In the genomic region with DNA sequence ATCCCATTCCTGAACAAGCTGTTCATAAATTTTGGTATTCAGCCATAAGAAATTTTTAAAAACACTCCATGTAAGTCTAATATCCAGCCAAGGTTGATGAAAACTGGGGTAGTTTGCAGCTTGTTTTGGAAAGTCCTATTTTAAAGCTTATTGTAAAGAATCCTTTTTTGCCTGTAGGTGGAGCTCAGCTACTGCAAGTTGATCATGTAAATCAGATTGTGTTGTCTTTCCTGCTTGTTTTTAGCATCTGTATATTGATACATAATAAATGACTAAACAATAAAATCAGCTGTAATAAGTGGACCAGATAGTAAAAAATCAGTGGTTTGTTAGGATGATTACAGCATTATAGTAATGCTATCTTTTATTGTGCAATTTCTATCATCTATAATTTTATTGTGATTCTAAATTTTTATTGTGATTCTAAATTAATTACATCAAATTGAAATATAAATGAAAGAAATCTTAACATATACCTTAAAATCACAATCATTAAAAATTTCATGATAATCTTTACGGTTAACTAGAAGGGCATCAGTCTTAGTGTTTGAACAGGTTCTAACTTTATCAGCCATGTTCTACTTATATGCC, we compare ENCODE assay signal across 8 cellular contexts. TPM values are rescaled to one million over a fixed set of nuclear protein-coding genes. Genes with fewer than 3 reads are reported as not detected.
A peak's percentile ranks its signal among the peaks of the same experiment; 100 is the strongest.
DNase-seq lines count a peak whose midpoint lies in the region; ATAC-seq and TF ChIP-seq lines count a peak whose summit lies in the region.

No MANE protein-coding gene starts in this region.

- intact Hi-C loops in esophagus muscularis mucosa (cut with DNase I) = loop anchor here (5.0 to 10.0 kb wide), 2 partner anchors 294 to 671 kb away; partner anchors contain the start of gene ADAMTS6

- TF ChIP-seq EP300 in esophagus muscularis mucosa (IDR thresholded peaks at IDR 0.05) = no peak
- TF ChIP-seq EP300 in neural cell (conservative IDR thresholded peaks at IDR 0.05; ENCODE audit: poor library complexity, severe bottlenecking) = no peak

- peak; percentile 73 for DNase-seq in Ammon's horn (ENCODE audit: low spot score)
- peak; percentile 9 for DNase-seq in GM13977 (ENCODE audit: low spot score)
- DNase-seq in KBM-7 = peak; percentile 59
- DNase-seq in SIG-M5 treated with dmso at 0.1 percent for 504 hours (lab: John Stamatoyannopoulos, UW; ENCODE audit: unreplicated experiment) = peak; percentile 71
- no peak for DNase-seq in esophagus muscularis mucosa (ENCODE audit: extremely low spot score)
- DNase-seq in activated CD8-positive, alpha-beta memory T cell treated with anti-CD3 and anti-CD28 coated beads, Interleukin-2, amount 50 U/mL, for 4 hours = no peak

- no peaks in the 10 kb centered on the region for H3F3A ChIP-seq in neural cell (ENCODE audit: insufficient read depth, low read length, poor library complexity, severe bottlenecking)

- H3K79me2 ChIP-seq in neural cell (replicated peaks; ENCODE audit: insufficient read depth, low read length) = peaks cover 4% of the 10 kb centered on the region

- no peak overlapping the region for H3K27ac ChIP-seq in esophagus muscularis mucosa (replicated peaks in 1 of 4)
- no peak overlapping the region for H3K27ac ChIP-seq in neural cell (ENCODE audit: low read length)

- in situ Hi-C loops in GM13977 (cut with MboI; ENCODE audit: low pct_unique_long_range_greater_than_20kb, low sequenced_read_pairs, unreplicated experiment) = no loop called here
- in situ Hi-C loops in KBM-7 (cut with MboI; ENCODE audit: low pct_unique_long_range_greater_than_20kb, low sequenced_read_pairs) = loop anchor here (25.0 kb wide), 1 partner anchor 676 kb away; the partner anchor contains the start of gene ADAMTS6

- H3K4me3 ChIP-seq in esophagus muscularis mucosa = no peak overlapping the region
- no peak overlapping the region for H3K4me3 ChIP-seq in neural cell (ENCODE audit: low read length)

- ATAC-seq in GM19463 (IDR thresholded peaks at IDR 0.05; ENCODE audit: unreplicated experiment) = no peak

- TF ChIP-seq CTCF in GM13977 (IDR thresholded peaks at IDR 0.05; ENCODE audit: extremely low read depth, insufficient read depth, missing control alignments) = peak; percentile 60
- peak; percentile 57 to 68 (median 65) for TF ChIP-seq CTCF in esophagus muscularis mucosa (IDR thresholded peaks at IDR 0.05)
- peak; percentile 83 for TF ChIP-seq CTCF in neural cell (IDR thresholded peaks at IDR 0.05; ENCODE audit: poor library complexity, severe bottlenecking)

- WGBS in esophagus muscularis mucosa = 92% methylated on average over 1 of the region's 1 CpG

- H3K36me3 ChIP-seq in esophagus muscularis mucosa (peaks cover 0 to 10% (median 6%) of the 10 kb centered on the region in 4 donors), neural cell (ENCODE audit: insufficient read depth, low read length) (no peaks in the 10 kb centered on the region)

- H3K9me2 ChIP-seq in neural cell (ENCODE audit: insufficient read depth, low read length) = no peaks in the 10 kb centered on the region

- TF ChIP-seq RAD21 in neural cell (conservative IDR thresholded peaks at IDR 0.05) = peak; percentile 85

- H3K9me3 ChIP-seq in esophagus muscularis mucosa (no peaks in the 10 kb centered on the region), neural cell (ENCODE audit: low read length) (no peaks in the 10 kb centered on the region)

- no peak overlapping the region for H3K9ac ChIP-seq in neural cell (ENCODE audit: low read length)

- H3K4me1 ChIP-seq in esophagus muscularis mucosa = peaks cover 4 to 12% (median 9%) of the 10 kb centered on the region in 4 donors

- H2AFZ ChIP-seq in neural cell (ENCODE audit: low read depth, low read length) = no peak overlapping the region

- H3K27me3 ChIP-seq in esophagus muscularis mucosa (no peaks in the 10 kb centered on the region), neural cell (ENCODE audit: insufficient read depth, low read depth, low read length) (no peaks in the 10 kb centered on the region)

- no peaks in the 10 kb centered on the region for H4K20me1 ChIP-seq in neural cell (ENCODE audit: insufficient read depth)

- H3K4me2 ChIP-seq in neural cell (ENCODE audit: low read length) = no peak overlapping the region

- no peak for TF ChIP-seq POLR2A in esophagus muscularis mucosa (IDR thresholded peaks at IDR 0.05; ENCODE audit: low read depth)

TF ChIP-seq in neural cell, 6 proteins besides CTCF, POLR2A, EP300 and RAD21:
- TF ChIP-seq POLR2AphosphoS5 (IDR thresholded peaks at IDR 0.05) = no peak
- TF ChIP-seq SMC3 (conservative IDR thresholded peaks at IDR 0.05; ENCODE audit: poor library complexity) = peak; percentile 74

RNA-seq across cellular contexts. Expression of gene CWC27, which starts 42.4 kb away (rescaled TPM):
- total RNA-seq in esophagus muscularis mucosa = 10 to 100 TPM; 12.3 to 21.2 (median 13.4) TPM
- 21.6 and 26.2 TPM in 2 replicates for polyA plus RNA-seq in neural cell
- polyA minus RNA-seq in neural cell = 40.7 and 54.4 TPM in 2 replicates

RNA-seq across cellular contexts. Expression of gene SREK1IP1, which starts 42.7 kb away (rescaled TPM):
- 10 to 100 TPM; 10.7 to 17.4 (median 11.0) TPM for total RNA-seq in esophagus muscularis mucosa
- polyA plus RNA-seq in neural cell = 13.6 and 23.5 TPM in 2 replicates
- 27.3 and 31.0 TPM in 2 replicates for polyA minus RNA-seq in neural cell

Comparison
In these comparisons a context has a peak if more than half of its experiments do, and no peak if none do; other contexts are left out.
1. DNase-seq: peak in Ammon's horn (single experiment), GM13977 (single experiment), KBM-7 (single experiment) and SIG-M5 treated with dmso at 0.1 percent for 504 hours (single experiment); none in esophagus muscularis mucosa (single experiment) and activated CD8-positive, alpha-beta memory T cell treated with anti-CD3 and anti-CD28 coated beads, Interleukin-2, amount 50 U/mL, for 4 hours (single experiment).
2. Peak in every context shown above with its lines, with median percentiles within 50 percentile points of each other: CTCF ChIP-seq.